In genomic region chr6:7136859-7137334, GRCh38 we compare ENCODE assay signal across 8 cellular contexts. TPM values are rescaled to one million over a fixed set of nuclear protein-coding genes. Genes with fewer than 3 reads are reported as not detected.
DNase-seq lines count a peak whose midpoint lies in the region; ATAC-seq and TF ChIP-seq lines count a peak whose summit lies in the region.

No MANE protein-coding gene starts in this region.

- no peak for TF ChIP-seq RAD21 in liver (IDR thresholded peaks at IDR 0.05)

- H3K27me3 ChIP-seq in SJSA1 (replicated peaks) = no peaks in the 10 kb centered on the region
- no peaks in the 10 kb centered on the region for H3K27me3 ChIP-seq in liver (ENCODE audit: control insufficient read depth in 4 of 4, insufficient read depth in 4 of 4, low read length in 3 of 4)

- ATAC-seq in GM18907 (IDR thresholded peaks at IDR 0.05; ENCODE audit: unreplicated experiment) = peak; percentile 36
- peak; percentile 43 for ATAC-seq in HG02798 (IDR thresholded peaks at IDR 0.05; ENCODE audit: poor library complexity, unreplicated experiment)
- ATAC-seq in HG02970 (IDR thresholded peaks at IDR 0.05; ENCODE audit: low FRiP score, unreplicated experiment) = no peak
- no peak for ATAC-seq in omental fat pad (ENCODE audit: low FRiP score)

- no peak overlapping the region for H3K4me3 ChIP-seq in SJSA1
- no peak overlapping the region for H3K4me3 ChIP-seq in liver (ENCODE audit: low read depth in 1 of 3, low read length in 3 of 3)

- no peak overlapping the region for H3K9ac ChIP-seq in liver (ENCODE audit: low read depth in 1 of 2, low read length in 2 of 2)

- H3K4me1 ChIP-seq in SJSA1 (replicated peaks) (peaks cover 40% of the 10 kb centered on the region), liver (ENCODE audit: control insufficient read depth in 4 of 4, insufficient read depth in 4 of 4, low read length in 3 of 4) (peaks cover 17 to 61% (median 43%) of the 10 kb centered on the region in 4 donors)

- H3K27ac ChIP-seq in SJSA1 = 0 out of 2 replicates have a peak overlapping the region, but pooled peaks have one; percentile 10
- H3K27ac ChIP-seq in liver (ENCODE audit: low read depth in 1 of 2, low read length in 2 of 2) = peak overlapping the region; percentile 69 to 78

- no peak for DNase-seq in SJSA1 (ENCODE audit: low read depth in 1 of 2, low spot score in 2 of 2)
- DNase-seq in DMS53 treated with DMSO at 0.1 percent for 48 hours (lab: John Stamatoyannopoulos, UW; ENCODE audit: unreplicated experiment) = no peak
- no peak for DNase-seq in A172 (ENCODE audit: low spot score)
- DNase-seq in omental fat pad (ENCODE audit: low spot score) = no peak

- H3K36me3 ChIP-seq in SJSA1 = 0 out of 2 replicates have a peak, but pooled peaks cover 4% of the 10 kb centered on the region
- H3K36me3 ChIP-seq in liver (ENCODE audit: control insufficient read depth in 4 of 4, insufficient read depth in 3 of 4, low read depth in 1 of 4, low read length in 3 of 4) = no peaks in the 10 kb centered on the region

- TF ChIP-seq CTCF in liver (IDR thresholded peaks at IDR 0.05; ENCODE audit: low read depth, low read length, missing input control) (no peak), omental fat pad (IDR thresholded peaks at IDR 0.05) (no peak)

- H3K9me3 ChIP-seq in SJSA1 (replicated peaks) (no peaks in the 10 kb centered on the region), liver (ENCODE audit: control insufficient read depth in 4 of 4, low read length in 3 of 4) (no peaks in the 10 kb centered on the region)

- WGBS in liver = 80% methylated on average over 8 of the region's 8 CpGs

TF ChIP-seq in liver, 16 proteins besides CTCF, POLR2A, EP300 and RAD21:
- no peak for TF ChIP-seq HNF4G (IDR thresholded peaks at IDR 0.05)
- TF ChIP-seq GABPA (IDR thresholded peaks at IDR 0.05 in 1 of 2, conservative IDR thresholded peaks at IDR 0.05 in 1 of 2) = no peak
- TF ChIP-seq RXRA (IDR thresholded peaks at IDR 0.05) = no peak
- TF ChIP-seq, protein P1, sequence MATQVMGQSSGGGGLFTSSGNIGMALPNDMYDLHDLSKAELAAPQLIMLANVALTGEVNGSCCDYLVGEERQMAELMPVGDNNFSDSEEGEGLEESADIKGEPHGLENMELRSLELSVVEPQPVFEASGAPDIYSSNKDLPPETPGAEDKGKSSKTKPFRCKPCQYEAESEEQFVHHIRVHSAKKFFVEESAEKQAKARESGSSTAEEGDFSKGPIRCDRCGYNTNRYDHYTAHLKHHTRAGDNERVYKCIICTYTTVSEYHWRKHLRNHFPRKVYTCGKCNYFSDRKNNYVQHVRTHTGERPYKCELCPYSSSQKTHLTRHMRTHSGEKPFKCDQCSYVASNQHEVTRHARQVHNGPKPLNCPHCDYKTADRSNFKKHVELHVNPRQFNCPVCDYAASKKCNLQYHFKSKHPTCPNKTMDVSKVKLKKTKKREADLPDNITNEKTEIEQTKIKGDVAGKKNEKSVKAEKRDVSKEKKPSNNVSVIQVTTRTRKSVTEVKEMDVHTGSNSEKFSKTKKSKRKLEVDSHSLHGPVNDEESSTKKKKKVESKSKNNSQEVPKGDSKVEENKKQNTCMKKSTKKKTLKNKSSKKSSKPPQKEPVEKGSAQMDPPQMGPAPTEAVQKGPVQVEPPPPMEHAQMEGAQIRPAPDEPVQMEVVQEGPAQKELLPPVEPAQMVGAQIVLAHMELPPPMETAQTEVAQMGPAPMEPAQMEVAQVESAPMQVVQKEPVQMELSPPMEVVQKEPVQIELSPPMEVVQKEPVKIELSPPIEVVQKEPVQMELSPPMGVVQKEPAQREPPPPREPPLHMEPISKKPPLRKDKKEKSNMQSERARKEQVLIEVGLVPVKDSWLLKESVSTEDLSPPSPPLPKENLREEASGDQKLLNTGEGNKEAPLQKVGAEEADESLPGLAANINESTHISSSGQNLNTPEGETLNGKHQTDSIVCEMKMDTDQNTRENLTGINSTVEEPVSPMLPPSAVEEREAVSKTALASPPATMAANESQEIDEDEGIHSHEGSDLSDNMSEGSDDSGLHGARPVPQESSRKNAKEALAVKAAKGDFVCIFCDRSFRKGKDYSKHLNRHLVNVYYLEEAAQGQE (IDR thresholded peaks at IDR 0.05) = no peak
- no peak for TF ChIP-seq SP1 (IDR thresholded peaks at IDR 0.05)
- TF ChIP-seq EGR1 (IDR thresholded peaks at IDR 0.05; ENCODE audit: low read depth in 2 of 2) = no peak
- TF ChIP-seq NR2F2 (IDR thresholded peaks at IDR 0.05) = no peak
- TF ChIP-seq, protein P2, sequence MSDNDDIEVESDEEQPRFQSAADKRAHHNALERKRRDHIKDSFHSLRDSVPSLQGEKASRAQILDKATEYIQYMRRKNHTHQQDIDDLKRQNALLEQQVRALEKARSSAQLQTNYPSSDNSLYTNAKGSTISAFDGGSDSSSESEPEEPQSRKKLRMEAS (IDR thresholded peaks at IDR 0.05) = no peak
- no peak for TF ChIP-seq FOXA2 (IDR thresholded peaks at IDR 0.05)
- no peak for TF ChIP-seq ATF3 (IDR thresholded peaks at IDR 0.05)
- no peak for TF ChIP-seq ZBTB33 (IDR thresholded peaks at IDR 0.05)
- no peak for TF ChIP-seq HNF4A (conservative IDR thresholded peaks at IDR 0.05)
- no peak for TF ChIP-seq TAF1 (conservative IDR thresholded peaks at IDR 0.05)
- TF ChIP-seq JUND (IDR thresholded peaks at IDR 0.05) = no peak
- TF ChIP-seq FOXA1 (IDR thresholded peaks at IDR 0.05) = no peak
- TF ChIP-seq YY1 (IDR thresholded peaks at IDR 0.05) = no peak

RNA-seq across cellular contexts. Expression of gene RREB1, which starts 29.1 kb away (rescaled TPM):
- 7.1 and 16.9 TPM in 2 replicates for total RNA-seq in SJSA1 (2014; rRNA removed; shearing (Covaris generic))
- total RNA-seq in liver (10 to 100 TPM; 22.8 to 28.9 TPM), omental fat pad (10 to 100 TPM; 24.9 to 48.1 (median 40.6) TPM)
- 10 to 100 TPM; 10.1 to 11.8 TPM for polyA plus RNA-seq in liver
- 5.1 and 7.3 TPM in 2 replicates for total RNA-seq in A172 (2014; rRNA removed; shearing (Covaris generic))

Comparison
In these comparisons a context has a peak if more than half of its experiments do, and no peak if none do; other contexts are left out.
1. ATAC-seq: peak in GM18907 (single experiment) and HG02798 (single experiment); none in HG02970 (single experiment) and omental fat pad (single experiment).